ENCODE assay signal across 8 cellular contexts in the genomic region with DNA sequence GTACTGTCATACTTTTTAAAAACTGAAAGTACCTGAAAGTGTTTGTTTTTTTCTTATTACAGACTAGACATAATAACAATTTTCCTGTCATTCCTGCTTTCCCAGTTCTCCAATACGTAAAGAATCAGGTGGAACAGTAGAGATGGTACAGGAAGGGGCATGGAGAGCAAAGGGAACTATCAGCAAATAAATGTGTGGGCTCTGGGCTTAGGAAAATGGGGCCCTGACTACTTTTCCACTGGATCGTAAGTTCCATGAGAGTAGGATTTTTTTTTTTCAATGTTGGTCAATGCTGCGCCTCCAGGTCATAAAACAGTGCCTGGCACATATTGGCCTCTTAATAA. TPM values are rescaled to one million over a fixed set of nuclear protein-coding genes. Genes with fewer than 3 reads are reported as not detected.
DNase-seq lines count a peak whose midpoint lies in the region; ATAC-seq and TF ChIP-seq lines count a peak whose summit lies in the region.
"Had no signal": no experiment of that assay in that cellular context is flagged by ENCODE, and none has a peak within 500 bp of the region (broad histone marks: within the 10 kb centered on the region; RNA-seq: fewer than 3 reads in every experiment).

No MANE protein-coding gene starts in this region.

- DNase-seq in HAP-1 (ENCODE audit: low spot score in 2 of 2): no peak
- no peak for DNase-seq in T-helper 17 cell
- DNase-seq in foreskin fibroblast: no peak
- no peak for DNase-seq in stimulated activated naive B cell treated with anti-CD40 and anti-IgM and Interleukin-4, amounts not matched to agents 10 μg/mL and 1 μg/mL and 100 μg/mL, for 72 hours
- DNase-seq in activated CD8-positive, alpha-beta memory T cell treated with anti-CD3 and anti-CD28 coated beads for 24 hours: no peak
- no peak for DNase-seq in T-helper 9 cell
- DNase-seq: NCI-H1417 treated with DMSO at 0.1 percent for 48 hours had no signal

- peak overlapping the region; percentile 24 for H3K4me3 ChIP-seq in HAP-1
- peak overlapping the region; percentile 41 to 62 for H3K4me3 ChIP-seq in foreskin fibroblast (ENCODE audit: low read depth in 1 of 2, low read length in 2 of 2)

- no peaks in the 10 kb centered on the region for H3K36me3 ChIP-seq in HAP-1 (replicated peaks)

- H3K4me1 ChIP-seq in HAP-1: no peaks in the 10 kb centered on the region

- H3K9me3 ChIP-seq in HAP-1 (no peaks in the 10 kb centered on the region), T-helper 17 cell (ENCODE audit: control insufficient read depth, low read length, poor library complexity, severe bottlenecking) (no peaks in the 10 kb centered on the region)

- peaks cover 2% of the 10 kb centered on the region for H3K36me3 Mint-ChIP-seq in T-helper 17 cell (ENCODE audit: low read depth)
- peaks cover 1 to 3% of the 10 kb centered on the region in 2 donors for H3K36me3 Mint-ChIP-seq in stimulated activated naive B cell treated with anti-CD40 and anti-IgM and Interleukin-4, amounts not matched to agents 10 μg/mL and 1 μg/mL and 100 μg/mL, for 72 hours

- peak overlapping the region; percentile 99 for H3K4me3 Mint-ChIP-seq in T-helper 17 cell
- H3K4me3 Mint-ChIP-seq in stimulated activated naive B cell treated with anti-CD40 and anti-IgM and Interleukin-4, amounts not matched to agents 10 μg/mL and 1 μg/mL and 100 μg/mL, for 72 hours: peak overlapping the region; percentile 93 to 99

- H3K4me1 Mint-ChIP-seq in T-helper 17 cell: peaks cover 19% of the 10 kb centered on the region
- H3K4me1 Mint-ChIP-seq in stimulated activated naive B cell treated with anti-CD40 and anti-IgM and Interleukin-4, amounts not matched to agents 10 μg/mL and 1 μg/mL and 100 μg/mL, for 72 hours: peaks cover 2 to 10% of the 10 kb centered on the region in 2 donors

- no peaks in the 10 kb centered on the region for H3K9me3 Mint-ChIP-seq in stimulated activated naive B cell treated with anti-CD40 and anti-IgM and Interleukin-4, amounts not matched to agents 10 μg/mL and 1 μg/mL and 100 μg/mL, for 72 hours

- H3K27ac Mint-ChIP-seq in T-helper 17 cell: peak overlapping the region; percentile 98
- peak overlapping the region; percentile 99 for H3K27ac Mint-ChIP-seq in stimulated activated naive B cell treated with anti-CD40 and anti-IgM and Interleukin-4, amounts not matched to agents 10 μg/mL and 1 μg/mL and 100 μg/mL, for 72 hours

- H3K27me3 Mint-ChIP-seq in T-helper 17 cell: no peaks in the 10 kb centered on the region
- no peaks in the 10 kb centered on the region for H3K27me3 Mint-ChIP-seq in stimulated activated naive B cell treated with anti-CD40 and anti-IgM and Interleukin-4, amounts not matched to agents 10 μg/mL and 1 μg/mL and 100 μg/mL, for 72 hours

- in situ Hi-C loops in HAP-1 (cut with MboI; ENCODE audit: low sequenced_read_pairs): no loop called here

- no peaks in the 10 kb centered on the region for H3K27me3 ChIP-seq in HAP-1 (ENCODE audit: low read depth)

- TF ChIP-seq CTCF in foreskin fibroblast (IDR thresholded peaks at IDR 0.05; ENCODE audit: low read depth, low read length): no peak

- ATAC-seq in T-helper 17 cell (peak; percentile 27), GM19395 (IDR thresholded peaks at IDR 0.05; ENCODE audit: unreplicated experiment) (no peak)
- no peak for ATAC-seq in stimulated activated naive B cell treated with anti-CD40 and anti-IgM and Interleukin-4, amounts not matched to agents 10 μg/mL and 1 μg/mL and 100 μg/mL, for 72 hours (replicated peaks)

RNA-seq across cellular contexts. Expression of a gene that starts 15.2 kb away (rescaled TPM):
- 10 to 100 TPM; 80.0 to 82.8 TPM for total RNA-seq in T-helper 17 cell

RNA-seq across cellular contexts. Expression of a gene that starts 22.8 kb away (rescaled TPM):
- total RNA-seq in T-helper 17 cell: 1 to 10 TPM; 3.8 to 4.6 TPM
